In genomic region chr15:83475551-83475950, GRCh38 we compare ENCODE assay signal across 1 cellular context.
TF ChIP-seq lines count a peak whose summit lies in the region.

No MANE protein-coding gene starts in this region.

TF ChIP-seq in IMR-90, 13 proteins besides CTCF, POLR2A, EP300 and RAD21 (continued from another document):
- TF ChIP-seq RCOR1 (IDR thresholded peaks at IDR 0.05; ENCODE audit: insufficient replicate concordance, low read length), result no peak
- TF ChIP-seq MXI1 (IDR thresholded peaks at IDR 0.05; ENCODE audit: borderline replicate concordance, low read depth, low read length), result no peak
- no peak for TF ChIP-seq CHD1 (IDR thresholded peaks at IDR 0.05; ENCODE audit: low read depth, low read length)
- no peak for TF ChIP-seq MAFK (IDR thresholded peaks at IDR 0.05; ENCODE audit: low read depth, low read length)
- TF ChIP-seq FOS (IDR thresholded peaks at IDR 0.05; ENCODE audit: low read depth, low read length), result no peak
